14 cellular contexts compared by ENCODE assay signal in genomic region chr21:28068455-28069358, GRCh38.
DNase-seq lines count a peak whose midpoint lies in the region; ATAC-seq and TF ChIP-seq lines count a peak whose summit lies in the region.
"Had no signal": no experiment of that assay in that cellular context is flagged by ENCODE, and none has a peak within 500 bp of the region (broad histone marks: within the 10 kb centered on the region; RNA-seq: fewer than 3 reads in every experiment).

No MANE protein-coding gene starts in this region.

- no peaks in the 10 kb centered on the region for H3K9me3 ChIP-seq in HUES48 (ENCODE audit: control insufficient read depth, insufficient read depth, low read length)
- H3K9me3 ChIP-seq in left ventricle myocardium inferior (replicated peaks), result peaks cover 11% of the 10 kb centered on the region
- H3K9me3 ChIP-seq in neural progenitor cell (ENCODE audit: low read depth), result no peaks in the 10 kb centered on the region

- intact Hi-C loops in left ventricle myocardium inferior (cut with micrococcal nuclease), result loop anchor here (10.0 kb wide), 1 partner anchor 266 kb away; no protein-coding TSS in a partner anchor

- H3K9me3 Mint-ChIP-seq in neural progenitor cell, result peaks cover 5% of the 10 kb centered on the region
- H3K9me3 Mint-ChIP-seq: activated CD8-positive, alpha-beta T cell treated with anti-CD3 and anti-CD28 coated beads for 36 hours; activated T-helper 2 cell treated with anti-CD3 and anti-CD28 coated beads, Interferon-gamma antibody, Interleukin-2, Interleukin-4, amounts not matched to agents 10 μg/mL and 5 μg/mL and 100 μg/mL, durations not matched to agents 14 hours and 24 hours and 36 hours had no signal

- no peaks in the 10 kb centered on the region for H3K36me3 Mint-ChIP-seq in neural progenitor cell

- H3K4me1 Mint-ChIP-seq in neural progenitor cell, result peaks cover 7% of the 10 kb centered on the region

- no peak overlapping the region for H2AFZ ChIP-seq in neural progenitor cell (replicated peaks)

- no peak for ATAC-seq in GM18861 (IDR thresholded peaks at IDR 0.05; ENCODE audit: unreplicated experiment)
- ATAC-seq: activated CD8-positive, alpha-beta T cell treated with anti-CD3 and anti-CD28 coated beads for 36 hours had no signal

- H3K4me3 ChIP-seq in HUES48 (ENCODE audit: low read depth, low read length) (0 out of 2 replicates have a peak overlapping the region, but pooled peaks have one; percentile 6), left ventricle myocardium inferior (no peak overlapping the region), neural progenitor cell (no peak overlapping the region)
- H3K4me3 ChIP-seq: adrenal gland had no signal

- DNase-seq in SK-N-DZ (ENCODE audit: low spot score), result peak; percentile 19
- DNase-seq in left ventricle myocardium inferior, result no peak
- DNase-seq in neural progenitor cell (ENCODE audit: low spot score), result peak; percentile 23
- DNase-seq in DMS153 treated with DMSO at 0.1 percent for 48 hours (lab: John Stamatoyannopoulos, UW; ENCODE audit: unreplicated experiment), result no peak
- no peak for DNase-seq in stimulated activated CD4-positive, alpha-beta T cell treated with anti-CD3 and anti-CD28 coated beads, Interleukin-12 subunit alpha, Interleukin-12 subunit beta, amount 100 ng/mL, for 4 hours
- no peak for DNase-seq in COLO668 (lab: John Stamatoyannopoulos, UW; ENCODE audit: unreplicated experiment)
- DNase-seq: activated CD8-positive, alpha-beta T cell treated with anti-CD3 and anti-CD28 coated beads for 36 hours; adrenal gland; NCI-H1092 treated with DMSO at 0.1 percent for 48 hours; NCI-H2171 had no signal

- H3K79me2 ChIP-seq in neural progenitor cell (ENCODE audit: low read depth), result no peaks in the 10 kb centered on the region

- peak overlapping the region; percentile 52 for H3K27ac ChIP-seq in HUES48 (ENCODE audit: low read depth, low read length)
- H3K27ac ChIP-seq in left ventricle myocardium inferior (replicated peaks), result peak overlapping the region; percentile 25
- H3K27ac ChIP-seq in neural progenitor cell, result no peak overlapping the region
- H3K27ac ChIP-seq: adrenal gland, VCaP had no signal

- H3K27me3 Mint-ChIP-seq in neural progenitor cell (ENCODE audit: insufficient read depth, low read depth), result peaks cover 2% of the 10 kb centered on the region

- H3K4me3 Mint-ChIP-seq in neural progenitor cell, result no peak overlapping the region
- H3K4me3 Mint-ChIP-seq: activated CD8-positive, alpha-beta T cell treated with anti-CD3 and anti-CD28 coated beads for 36 hours had no signal

- H3K4me1 ChIP-seq in HUES48 (ENCODE audit: control insufficient read depth, insufficient read depth, low read length) (peaks cover 23% of the 10 kb centered on the region), left ventricle myocardium inferior (peaks cover 26% of the 10 kb centered on the region), neural progenitor cell (peaks cover 18% of the 10 kb centered on the region)
- H3K4me1 ChIP-seq: adrenal gland had no signal

- no peaks in the 10 kb centered on the region for H4K20me1 ChIP-seq in neural progenitor cell (ENCODE audit: low read depth)

- H3K4me2 ChIP-seq in neural progenitor cell, result peak overlapping the region; percentile 59

- no peak overlapping the region for H3K27ac Mint-ChIP-seq in neural progenitor cell
- H3K27ac Mint-ChIP-seq: activated CD8-positive, alpha-beta T cell treated with anti-CD3 and anti-CD28 coated beads for 36 hours; activated T-helper 2 cell treated with anti-CD3 and anti-CD28 coated beads, Interferon-gamma antibody, Interleukin-2, Interleukin-4, amounts not matched to agents 10 μg/mL and 5 μg/mL and 100 μg/mL, durations not matched to agents 14 hours and 24 hours and 36 hours had no signal

- H3K27me3 ChIP-seq in HUES48 (ENCODE audit: control insufficient read depth, insufficient read depth, low read length), result no peaks in the 10 kb centered on the region
- H3K27me3 ChIP-seq in left ventricle myocardium inferior (ENCODE audit: low read depth), result no peaks in the 10 kb centered on the region
- no peaks in the 10 kb centered on the region for H3K27me3 ChIP-seq in neural progenitor cell
- H3K27me3 ChIP-seq: adrenal gland had no signal

- TF ChIP-seq CTCF in left ventricle myocardium inferior (IDR thresholded peaks at IDR 0.05; ENCODE audit: borderline replicate concordance), result no peak
- TF ChIP-seq CTCF in neural progenitor cell (IDR thresholded peaks at IDR 0.05), result no peak

- H3K36me3 ChIP-seq in HUES48 (ENCODE audit: control insufficient read depth, insufficient read depth, low read length) (no peaks in the 10 kb centered on the region), left ventricle myocardium inferior (no peaks in the 10 kb centered on the region), neural progenitor cell (no peaks in the 10 kb centered on the region)
- H3K36me3 ChIP-seq: adrenal gland had no signal

- H3K9ac ChIP-seq in HUES48 (ENCODE audit: low read depth, low read length) (no peak overlapping the region), neural progenitor cell (no peak overlapping the region)

- H3F3A ChIP-seq in neural progenitor cell (ENCODE audit: low read depth), result peaks cover 15% of the 10 kb centered on the region

Comparison
In these comparisons a context has a peak if more than half of its experiments do, and no peak if none do; other contexts are left out.
1. DNase-seq: peak in SK-N-DZ (single experiment) and neural progenitor cell (single experiment); none in left ventricle myocardium inferior (single experiment), DMS153 treated with DMSO at 0.1 percent for 48 hours (single experiment), stimulated activated CD4-positive, alpha-beta T cell treated with anti-CD3 and anti-CD28 coated beads, Interleukin-12 subunit alpha, Interleukin-12 subunit beta, amount 100 ng/mL, for 4 hours (single experiment) and COLO668 (single experiment).